11 cellular contexts compared by ENCODE assay signal in the genomic region with DNA sequence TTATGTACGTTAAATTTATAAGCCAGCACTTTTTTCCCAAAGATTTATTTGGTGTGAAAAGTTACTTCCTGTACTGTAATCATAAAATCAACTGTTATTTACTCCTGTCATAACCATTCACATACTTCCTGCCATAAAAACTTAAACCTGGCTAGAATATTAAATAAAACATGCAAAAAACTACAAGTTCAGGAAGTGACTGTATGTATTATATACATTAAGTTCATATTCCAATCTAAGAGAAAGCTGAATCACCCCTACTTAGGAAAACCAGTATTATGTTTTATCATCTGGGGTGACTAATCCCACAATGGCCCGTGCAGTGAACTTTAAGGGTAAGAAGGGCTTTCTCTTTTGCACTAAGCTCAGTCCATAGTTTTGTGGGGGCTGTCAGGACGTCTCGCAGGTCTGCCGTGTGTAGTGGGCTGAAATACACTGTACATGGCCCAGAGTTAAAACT.
DNase-seq lines count a peak whose midpoint lies in the region; ATAC-seq, FAIRE-seq and TF ChIP-seq lines count a peak whose summit lies in the region.
"Had no signal": no experiment of that assay in that cellular context is flagged by ENCODE, and none has a peak within 500 bp of the region (broad histone marks: within the 10 kb centered on the region; RNA-seq: fewer than 3 reads in every experiment).

No MANE protein-coding gene starts in this region.

- peak; percentile 51 for FAIRE-seq in K562 (lab: Jason Lieb, UNC)

- no peaks in the 10 kb centered on the region for H3K79me2 ChIP-seq in K562 (ENCODE audit: control insufficient read depth, insufficient read depth, low read length)

- ATAC-seq in CD4-positive, alpha-beta T cell (ENCODE audit: poor library complexity) = no peak
- ATAC-seq in K562 = peak; percentile 14; the same call in 2 of the 3 replicates
- no peak for ATAC-seq in GM18519 (IDR thresholded peaks at IDR 0.05; ENCODE audit: low FRiP score, unreplicated experiment)
- no peak for ATAC-seq in GM18907 (IDR thresholded peaks at IDR 0.05; ENCODE audit: unreplicated experiment)

- H3K27me3 Mint-ChIP-seq in CD4-positive, alpha-beta T cell = no peaks in the 10 kb centered on the region

- POLR2A ChIA-PET in CD4-positive, alpha-beta T cell (lab: Charles Lee) = interaction anchor here (1.2 to 1.4 kb wide), 2 partner anchors 14 to 17 kb away, joined by 3 read pairs; no protein-coding TSS in a partner anchor
- POLR2A ChIA-PET in K562 (lab: Yijun Ruan, JAX) = interaction anchor here (0.6 to 1.9 kb wide), 4 partner anchors 12 to 21 kb away, joined by 3 to 6 read pairs (median 4); no protein-coding TSS in a partner anchor

- no peaks in the 10 kb centered on the region for H3K9me1 ChIP-seq in K562 (ENCODE audit: control insufficient read depth, insufficient read depth, low read length)

- intact Hi-C loops in CD4-positive, alpha-beta T cell (cut with DNase I, micrococcal nuclease) = no loop called here
- intact Hi-C loops in K562 (cut with micrococcal nuclease) = no loop called here

- TF ChIP-seq CTCF in CD4-positive, alpha-beta T cell (IDR thresholded peaks at IDR 0.05) = no peak
- no peak for TF ChIP-seq CTCF in K562 (IDR thresholded peaks at IDR 0.05 in 2 of 3, conservative IDR thresholded peaks at IDR 0.05 in 1 of 3; ENCODE audit: insufficient read depth in 2 of 3, low read depth in 1 of 3, low read length in 3 of 3)

- no peak overlapping the region for H3K9ac ChIP-seq in K562 (ENCODE audit: insufficient read depth in 1 of 2, low read depth in 2 of 2, low read length in 2 of 2)
- H3K9ac ChIP-seq: KMS-11 had no signal

- no peak for TF ChIP-seq RAD21 in K562 (CRISPR knock-in tag; conservative IDR thresholded peaks at IDR 0.05 in 1 of 2, IDR thresholded peaks at IDR 0.05 in 1 of 2)

- 0 out of 2 replicates have a peak, but pooled peaks have one; percentile 2 for TF ChIP-seq EP300 in K562 (IDR thresholded peaks at IDR 0.05; ENCODE audit: low read length)

- H3K4me3 Mint-ChIP-seq in CD4-positive, alpha-beta T cell = peak overlapping the region; percentile 39
- H3K4me3 Mint-ChIP-seq: H9 had no signal

- WGBS in K562 (ENCODE audit: insufficient coverage, low coverage, missing lambda C conversion rate) = 18% methylated on average over 5 of the region's 5 CpGs

- BruUV-seq in K562 (replicated peaks; lab: Mats Ljungman, UMichigan) = no TSS peak

- no peaks in the 10 kb centered on the region for H4K20me1 ChIP-seq in K562 (replicated peaks; ENCODE audit: control insufficient read depth, insufficient read depth, low read length)

- peaks cover 58% of the 10 kb centered on the region for H3K36me3 Mint-ChIP-seq in CD4-positive, alpha-beta T cell (ENCODE audit: low read depth)

- H3K9me3 Mint-ChIP-seq in CD4-positive, alpha-beta T cell = no peaks in the 10 kb centered on the region
- H3K9me3 Mint-ChIP-seq: H9 had no signal

- no peaks in the 10 kb centered on the region for H3K27me3 ChIP-seq in CD4-positive, alpha-beta T cell (ENCODE audit: control insufficient read depth, insufficient read depth, low read length)
- no peaks in the 10 kb centered on the region for H3K27me3 ChIP-seq in K562 (ENCODE audit: control insufficient read depth in 2 of 2, insufficient read depth in 2 of 2, low read length in 2 of 2)
- H3K27me3 ChIP-seq in muscle layer of duodenum (ENCODE audit: low read depth, low read length) = no peaks in the 10 kb centered on the region

- DNase-seq in CD4-positive, alpha-beta T cell = no peak
- peak; percentile 74 for DNase-seq in M059J (ENCODE audit: low read depth)
- DNase-seq in K562 (ENCODE audit: extremely low read depth in 1 of 4, low spot score in 3 of 4) = peak in 1 of 4 experiments; percentile 50
- DNase-seq in NCI-H526 (lab: John Stamatoyannopoulos, UW) = no peak
- no peak for DNase-seq in retina
- DNase-seq: effector CD4-positive, alpha-beta T cell; H9 had no signal

- TF ChIP-seq POLR2A in K562 (conservative IDR thresholded peaks at IDR 0.05) = no peak

- peaks cover 85% of the 10 kb centered on the region for H3K4me1 Mint-ChIP-seq in CD4-positive, alpha-beta T cell (ENCODE audit: low read depth)

- peak overlapping the region; percentile 77 for H3K27ac Mint-ChIP-seq in CD4-positive, alpha-beta T cell

- in situ Hi-C loops in K562 (cut with MboI) = no loop called here

- H3K27ac ChIP-seq in CD4-positive, alpha-beta T cell (ENCODE audit: low read depth, low read length) = no peak overlapping the region
- peak overlapping the region; percentile 30; the same call in 1 of the 3 replicates for H3K27ac ChIP-seq in K562 (ENCODE audit: extremely low read depth, low read depth, low read length)
- peak overlapping the region; percentile 45 for H3K27ac ChIP-seq in muscle layer of duodenum (ENCODE audit: low read length)
- H3K27ac ChIP-seq: KMS-11 had no signal

- H3K4me1 ChIP-seq in K562 (replicated peaks in 1 of 2; ENCODE audit: control insufficient read depth in 2 of 2, insufficient read depth in 2 of 2, low read length in 2 of 2) (peaks cover 5 to 34% of the 10 kb centered on the region in 2 experiments; a peak in 4 of 5 replicates), muscle layer of duodenum (ENCODE audit: control insufficient read depth in 1 of 2, insufficient read depth in 2 of 2, low read length in 2 of 2) (peaks cover 29 to 32% of the 10 kb centered on the region in 2 donors)

- CTCF ChIA-PET in CD4-positive, alpha-beta T cell (lab: Charles Lee) = interaction anchor here (1.0 to 1.1 kb wide), 2 partner anchors 11 to 52 kb away, joined by 3 to 4 read pairs; no protein-coding TSS in a partner anchor
- CTCF ChIA-PET in K562 (lab: Yijun Ruan, JAX; ENCODE audit: low intra/inter-chr PET ratio) = no interaction called here

- H3K4me3 ChIP-seq in K562 (no peak overlapping the region), muscle layer of duodenum (ENCODE audit: low read depth in 1 of 2, low read length in 2 of 2) (no peak overlapping the region)

- no peaks in the 10 kb centered on the region for H3K9me3 ChIP-seq in CD4-positive, alpha-beta T cell (ENCODE audit: control insufficient read depth, low read length)
- H3K9me3 ChIP-seq in K562 (replicated peaks; ENCODE audit: control insufficient read depth, insufficient read depth, low read depth, low read length) = no peaks in the 10 kb centered on the region
- no peaks in the 10 kb centered on the region for H3K9me3 ChIP-seq in muscle layer of duodenum (ENCODE audit: control insufficient read depth in 1 of 2, low read length in 2 of 2)

- H3K36me3 ChIP-seq in K562 (ENCODE audit: control insufficient read depth, insufficient read depth, low read length) (no peaks in the 10 kb centered on the region), muscle layer of duodenum (ENCODE audit: control insufficient read depth in 1 of 2, insufficient read depth in 2 of 2, low read length in 2 of 2) (peaks cover 0 to 23% of the 10 kb centered on the region in 2 donors)

- H3K4me2 ChIP-seq in K562 (ENCODE audit: insufficient read depth, low read length) = no peak overlapping the region
- H3K4me2 ChIP-seq: KMS-11 had no signal

- H2AFZ ChIP-seq in K562 (ENCODE audit: low read depth, low read length) = no peak overlapping the region

TF ChIP-seq in K562, 482 proteins besides CTCF, POLR2A, EP300 and RAD21 (continues in another document):
- no peak for TF ChIP-seq CBX5 (IDR thresholded peaks at IDR 0.05; ENCODE audit: borderline replicate concordance, low read depth)
- TF ChIP-seq, protein P1, sequence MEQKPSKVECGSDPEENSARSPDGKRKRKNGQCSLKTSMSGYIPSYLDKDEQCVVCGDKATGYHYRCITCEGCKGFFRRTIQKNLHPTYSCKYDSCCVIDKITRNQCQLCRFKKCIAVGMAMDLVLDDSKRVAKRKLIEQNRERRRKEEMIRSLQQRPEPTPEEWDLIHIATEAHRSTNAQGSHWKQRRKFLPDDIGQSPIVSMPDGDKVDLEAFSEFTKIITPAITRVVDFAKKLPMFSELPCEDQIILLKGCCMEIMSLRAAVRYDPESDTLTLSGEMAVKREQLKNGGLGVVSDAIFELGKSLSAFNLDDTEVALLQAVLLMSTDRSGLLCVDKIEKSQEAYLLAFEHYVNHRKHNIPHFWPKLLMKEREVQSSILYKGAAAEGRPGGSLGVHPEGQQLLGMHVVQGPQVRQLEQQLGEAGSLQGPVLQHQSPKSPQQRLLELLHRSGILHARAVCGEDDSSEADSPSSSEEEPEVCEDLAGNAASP (IDR thresholded peaks at IDR 0.05) = no peak
- TF ChIP-seq CHD1 (IDR thresholded peaks at IDR 0.05; ENCODE audit: low read length) = no peak
- TF ChIP-seq ZNF395 (CRISPR knock-in tag; IDR thresholded peaks at IDR 0.05) = no peak
- TF ChIP-seq, protein P2, sequence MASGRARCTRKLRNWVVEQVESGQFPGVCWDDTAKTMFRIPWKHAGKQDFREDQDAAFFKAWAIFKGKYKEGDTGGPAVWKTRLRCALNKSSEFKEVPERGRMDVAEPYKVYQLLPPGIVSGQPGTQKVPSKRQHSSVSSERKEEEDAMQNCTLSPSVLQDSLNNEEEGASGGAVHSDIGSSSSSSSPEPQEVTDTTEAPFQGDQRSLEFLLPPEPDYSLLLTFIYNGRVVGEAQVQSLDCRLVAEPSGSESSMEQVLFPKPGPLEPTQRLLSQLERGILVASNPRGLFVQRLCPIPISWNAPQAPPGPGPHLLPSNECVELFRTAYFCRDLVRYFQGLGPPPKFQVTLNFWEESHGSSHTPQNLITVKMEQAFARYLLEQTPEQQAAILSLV (tag; IDR thresholded peaks at IDR 0.05) = no peak
